1 cellular context compared by ENCODE assay signal in the genomic region with DNA sequence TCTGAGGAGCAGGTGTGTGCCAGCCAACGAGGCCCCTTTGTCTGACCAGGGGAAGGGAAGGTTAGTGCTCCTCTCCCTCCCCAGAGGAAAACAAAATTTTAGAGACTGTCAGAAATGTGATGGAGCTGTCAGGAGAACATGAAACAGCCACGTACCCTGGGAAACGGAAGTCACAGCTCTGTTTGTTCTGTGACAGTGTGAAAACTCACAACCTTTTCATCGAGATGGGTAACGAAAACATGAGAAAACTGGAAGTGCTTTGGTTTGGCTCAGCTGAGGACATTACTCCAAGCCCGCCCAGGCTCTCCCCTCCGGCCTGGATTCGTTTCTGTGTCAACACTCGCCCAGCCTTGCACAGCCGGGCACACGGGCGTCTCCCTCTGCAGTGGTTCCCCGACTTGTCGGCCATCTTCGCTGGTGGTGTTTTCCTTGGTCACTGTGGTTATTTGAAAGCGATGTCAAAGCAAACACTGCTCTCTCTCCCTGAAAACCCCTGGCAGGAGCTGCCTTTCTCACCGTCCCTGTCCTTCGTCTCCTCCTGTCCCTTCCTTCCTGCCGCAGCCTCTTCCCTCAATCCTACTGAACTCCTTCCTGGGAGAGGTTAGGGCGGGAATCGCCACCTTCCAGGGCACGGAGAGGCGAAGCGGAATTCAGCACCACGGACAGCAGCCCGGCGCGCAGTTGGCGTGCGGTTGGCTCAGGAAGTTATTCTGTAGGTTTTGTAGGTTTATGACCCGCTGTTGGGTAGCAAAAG.
TF ChIP-seq lines count a peak whose summit lies in the region.

No MANE protein-coding gene starts in this region.

TF ChIP-seq in HepG2, 621 proteins besides CTCF, POLR2A, EP300 and RAD21 (continued from another document and continues in another):
- TF ChIP-seq, protein P1, sequence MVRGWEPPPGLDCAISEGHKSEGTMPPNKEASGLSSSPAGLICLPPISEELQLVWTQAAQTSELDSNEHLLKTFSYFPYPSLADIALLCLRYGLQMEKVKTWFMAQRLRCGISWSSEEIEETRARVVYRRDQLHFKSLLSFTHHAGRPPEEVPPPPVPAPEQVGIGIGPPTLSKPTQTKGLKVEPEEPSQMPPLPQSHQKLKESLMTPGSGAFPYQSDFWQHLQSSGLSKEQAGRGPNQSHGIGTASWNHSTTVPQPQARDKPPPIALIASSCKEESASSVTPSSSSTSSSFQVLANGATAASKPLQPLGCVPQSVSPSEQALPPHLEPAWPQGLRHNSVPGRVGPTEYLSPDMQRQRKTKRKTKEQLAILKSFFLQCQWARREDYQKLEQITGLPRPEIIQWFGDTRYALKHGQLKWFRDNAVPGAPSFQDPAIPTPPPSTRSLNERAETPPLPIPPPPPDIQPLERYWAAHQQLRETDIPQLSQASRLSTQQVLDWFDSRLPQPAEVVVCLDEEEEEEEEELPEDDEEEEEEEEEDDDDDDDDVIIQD (CRISPR knock-in tag; IDR thresholded peaks at IDR 0.05; ENCODE audit: low read depth), result peak; percentile 51; the same call in 1 of the 2 replicates
- TF ChIP-seq, protein P2, sequence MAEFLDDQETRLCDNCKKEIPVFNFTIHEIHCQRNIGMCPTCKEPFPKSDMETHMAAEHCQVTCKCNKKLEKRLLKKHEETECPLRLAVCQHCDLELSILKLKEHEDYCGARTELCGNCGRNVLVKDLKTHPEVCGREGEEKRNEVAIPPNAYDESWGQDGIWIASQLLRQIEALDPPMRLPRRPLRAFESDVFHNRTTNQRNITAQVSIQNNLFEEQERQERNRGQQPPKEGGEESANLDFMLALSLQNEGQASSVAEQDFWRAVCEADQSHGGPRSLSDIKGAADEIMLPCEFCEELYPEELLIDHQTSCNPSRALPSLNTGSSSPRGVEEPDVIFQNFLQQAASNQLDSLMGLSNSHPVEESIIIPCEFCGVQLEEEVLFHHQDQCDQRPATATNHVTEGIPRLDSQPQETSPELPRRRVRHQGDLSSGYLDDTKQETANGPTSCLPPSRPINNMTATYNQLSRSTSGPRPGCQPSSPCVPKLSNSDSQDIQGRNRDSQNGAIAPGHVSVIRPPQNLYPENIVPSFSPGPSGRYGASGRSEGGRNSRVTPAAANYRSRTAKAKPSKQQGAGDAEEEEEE (CRISPR knock-in tag; IDR thresholded peaks at IDR 0.05; ENCODE audit: borderline replicate concordance), result no peak
- no peak for TF ChIP-seq POLR2AphosphoS5 (IDR thresholded peaks at IDR 0.05; ENCODE audit: low read depth, low read length)
- peak; percentile 77; the same call in 1 of the 2 replicates for TF ChIP-seq NRL (CRISPR knock-in tag; IDR thresholded peaks at IDR 0.05; ENCODE audit: borderline replicate concordance)
- TF ChIP-seq, protein P3, sequence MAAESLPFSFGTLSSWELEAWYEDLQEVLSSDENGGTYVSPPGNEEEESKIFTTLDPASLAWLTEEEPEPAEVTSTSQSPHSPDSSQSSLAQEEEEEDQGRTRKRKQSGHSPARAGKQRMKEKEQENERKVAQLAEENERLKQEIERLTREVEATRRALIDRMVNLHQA (CRISPR knock-in tag; IDR thresholded peaks at IDR 0.05), result no peak
- TF ChIP-seq FOXJ3 (CRISPR knock-in tag; IDR thresholded peaks at IDR 0.05; ENCODE audit: borderline replicate concordance), result no peak
- TF ChIP-seq, protein P4, sequence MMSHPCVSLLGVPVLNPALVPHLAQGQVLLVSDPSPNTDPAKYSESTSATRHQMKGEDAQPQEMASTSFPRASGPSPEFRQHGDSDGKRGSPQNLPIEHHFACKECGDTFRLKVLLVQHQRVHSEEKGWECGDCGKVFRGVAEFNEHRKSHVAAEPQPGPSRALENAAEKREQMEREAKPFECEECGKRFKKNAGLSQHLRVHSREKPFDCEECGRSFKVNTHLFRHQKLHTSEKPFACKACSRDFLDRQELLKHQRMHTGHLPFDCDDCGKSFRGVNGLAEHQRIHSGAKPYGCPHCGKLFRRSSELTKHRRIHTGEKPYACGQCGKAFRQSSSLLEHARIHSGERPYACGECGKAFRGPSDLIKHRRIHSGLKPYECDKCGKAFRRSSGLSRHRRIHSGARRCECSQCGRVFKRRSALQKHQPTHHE (CRISPR knock-in tag; IDR thresholded peaks at IDR 0.05; ENCODE audit: borderline replicate concordance), result no peak
- no peak for TF ChIP-seq ZNF577 (CRISPR knock-in tag; IDR thresholded peaks at IDR 0.05; ENCODE audit: borderline replicate concordance, low read depth)
- TF ChIP-seq ZFP62 (CRISPR knock-in tag; IDR thresholded peaks at IDR 0.05), result no peak
- TF ChIP-seq ZSCAN30 (CRISPR knock-in tag; IDR thresholded peaks at IDR 0.05), result 0 out of 2 replicates have a peak, but pooled peaks have one; percentile 56
- TF ChIP-seq, protein P5, sequence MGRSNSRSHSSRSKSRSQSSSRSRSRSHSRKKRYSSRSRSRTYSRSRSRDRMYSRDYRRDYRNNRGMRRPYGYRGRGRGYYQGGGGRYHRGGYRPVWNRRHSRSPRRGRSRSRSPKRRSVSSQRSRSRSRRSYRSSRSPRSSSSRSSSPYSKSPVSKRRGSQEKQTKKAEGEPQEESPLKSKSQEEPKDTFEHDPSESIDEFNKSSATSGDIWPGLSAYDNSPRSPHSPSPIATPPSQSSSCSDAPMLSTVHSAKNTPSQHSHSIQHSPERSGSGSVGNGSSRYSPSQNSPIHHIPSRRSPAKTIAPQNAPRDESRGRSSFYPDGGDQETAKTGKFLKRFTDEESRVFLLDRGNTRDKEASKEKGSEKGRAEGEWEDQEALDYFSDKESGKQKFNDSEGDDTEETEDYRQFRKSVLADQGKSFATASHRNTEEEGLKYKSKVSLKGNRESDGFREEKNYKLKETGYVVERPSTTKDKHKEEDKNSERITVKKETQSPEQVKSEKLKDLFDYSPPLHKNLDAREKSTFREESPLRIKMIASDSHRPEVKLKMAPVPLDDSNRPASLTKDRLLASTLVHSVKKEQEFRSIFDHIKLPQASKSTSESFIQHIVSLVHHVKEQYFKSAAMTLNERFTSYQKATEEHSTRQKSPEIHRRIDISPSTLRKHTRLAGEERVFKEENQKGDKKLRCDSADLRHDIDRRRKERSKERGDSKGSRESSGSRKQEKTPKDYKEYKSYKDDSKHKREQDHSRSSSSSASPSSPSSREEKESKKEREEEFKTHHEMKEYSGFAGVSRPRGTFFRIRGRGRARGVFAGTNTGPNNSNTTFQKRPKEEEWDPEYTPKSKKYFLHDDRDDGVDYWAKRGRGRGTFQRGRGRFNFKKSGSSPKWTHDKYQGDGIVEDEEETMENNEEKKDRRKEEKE (IDR thresholded peaks at IDR 0.05), result no peak
- TF ChIP-seq HDAC6 (IDR thresholded peaks at IDR 0.05; ENCODE audit: low read depth, low read length), result no peak
- TF ChIP-seq ZNF12 (CRISPR knock-in tag; IDR thresholded peaks at IDR 0.05), result peak; percentile 86; the same call in 1 of the 2 replicates
- peak; percentile 94; the same call in 1 of the 2 replicates for TF ChIP-seq MYNN (CRISPR knock-in tag; IDR thresholded peaks at IDR 0.05; ENCODE audit: low read depth)
- TF ChIP-seq ZNF775 (CRISPR knock-in tag; IDR thresholded peaks at IDR 0.05; ENCODE audit: borderline replicate concordance), result no peak
- TF ChIP-seq, protein P6, sequence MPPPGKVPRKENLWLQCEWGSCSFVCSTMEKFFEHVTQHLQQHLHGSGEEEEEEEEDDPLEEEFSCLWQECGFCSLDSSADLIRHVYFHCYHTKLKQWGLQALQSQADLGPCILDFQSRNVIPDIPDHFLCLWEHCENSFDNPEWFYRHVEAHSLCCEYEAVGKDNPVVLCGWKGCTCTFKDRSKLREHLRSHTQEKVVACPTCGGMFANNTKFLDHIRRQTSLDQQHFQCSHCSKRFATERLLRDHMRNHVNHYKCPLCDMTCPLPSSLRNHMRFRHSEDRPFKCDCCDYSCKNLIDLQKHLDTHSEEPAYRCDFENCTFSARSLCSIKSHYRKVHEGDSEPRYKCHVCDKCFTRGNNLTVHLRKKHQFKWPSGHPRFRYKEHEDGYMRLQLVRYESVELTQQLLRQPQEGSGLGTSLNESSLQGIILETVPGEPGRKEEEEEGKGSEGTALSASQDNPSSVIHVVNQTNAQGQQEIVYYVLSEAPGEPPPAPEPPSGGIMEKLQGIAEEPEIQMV (CRISPR knock-in tag; IDR thresholded peaks at IDR 0.05; ENCODE audit: low read depth), result no peak; the same call in 1 of the 2 replicates
- TF ChIP-seq KMT2B (CRISPR knock-in tag; IDR thresholded peaks at IDR 0.05), result peak; percentile 78
- TF ChIP-seq FOXK2 (IDR thresholded peaks at IDR 0.05), result no peak
- peak; percentile 94; the same call in 1 of the 2 replicates for TF ChIP-seq ZNF124 (CRISPR knock-in tag; IDR thresholded peaks at IDR 0.05)
- TF ChIP-seq CHCHD3 (CRISPR knock-in tag; IDR thresholded peaks at IDR 0.05), result no peak
- TF ChIP-seq ZNF260 (CRISPR knock-in tag; IDR thresholded peaks at IDR 0.05; ENCODE audit: borderline replicate concordance, low read depth), result no peak
- TF ChIP-seq, protein P7, sequence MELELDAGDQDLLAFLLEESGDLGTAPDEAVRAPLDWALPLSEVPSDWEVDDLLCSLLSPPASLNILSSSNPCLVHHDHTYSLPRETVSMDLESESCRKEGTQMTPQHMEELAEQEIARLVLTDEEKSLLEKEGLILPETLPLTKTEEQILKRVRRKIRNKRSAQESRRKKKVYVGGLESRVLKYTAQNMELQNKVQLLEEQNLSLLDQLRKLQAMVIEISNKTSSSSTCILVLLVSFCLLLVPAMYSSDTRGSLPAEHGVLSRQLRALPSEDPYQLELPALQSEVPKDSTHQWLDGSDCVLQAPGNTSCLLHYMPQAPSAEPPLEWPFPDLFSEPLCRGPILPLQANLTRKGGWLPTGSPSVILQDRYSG (CRISPR knock-in tag; IDR thresholded peaks at IDR 0.05), result 0 out of 2 replicates have a peak, but pooled peaks have one; percentile 60
- TF ChIP-seq ARNTL (CRISPR knock-in tag; IDR thresholded peaks at IDR 0.05), result 0 out of 2 replicates have a peak, but pooled peaks have one; percentile 55
- TF ChIP-seq, protein P8, sequence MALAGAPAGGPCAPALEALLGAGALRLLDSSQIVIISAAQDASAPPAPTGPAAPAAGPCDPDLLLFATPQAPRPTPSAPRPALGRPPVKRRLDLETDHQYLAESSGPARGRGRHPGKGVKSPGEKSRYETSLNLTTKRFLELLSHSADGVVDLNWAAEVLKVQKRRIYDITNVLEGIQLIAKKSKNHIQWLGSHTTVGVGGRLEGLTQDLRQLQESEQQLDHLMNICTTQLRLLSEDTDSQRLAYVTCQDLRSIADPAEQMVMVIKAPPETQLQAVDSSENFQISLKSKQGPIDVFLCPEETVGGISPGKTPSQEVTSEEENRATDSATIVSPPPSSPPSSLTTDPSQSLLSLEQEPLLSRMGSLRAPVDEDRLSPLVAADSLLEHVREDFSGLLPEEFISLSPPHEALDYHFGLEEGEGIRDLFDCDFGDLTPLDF (CRISPR knock-in tag; IDR thresholded peaks at IDR 0.05), result peak; percentile 74; the same call in 1 of the 2 replicates
- TF ChIP-seq, protein P9, sequence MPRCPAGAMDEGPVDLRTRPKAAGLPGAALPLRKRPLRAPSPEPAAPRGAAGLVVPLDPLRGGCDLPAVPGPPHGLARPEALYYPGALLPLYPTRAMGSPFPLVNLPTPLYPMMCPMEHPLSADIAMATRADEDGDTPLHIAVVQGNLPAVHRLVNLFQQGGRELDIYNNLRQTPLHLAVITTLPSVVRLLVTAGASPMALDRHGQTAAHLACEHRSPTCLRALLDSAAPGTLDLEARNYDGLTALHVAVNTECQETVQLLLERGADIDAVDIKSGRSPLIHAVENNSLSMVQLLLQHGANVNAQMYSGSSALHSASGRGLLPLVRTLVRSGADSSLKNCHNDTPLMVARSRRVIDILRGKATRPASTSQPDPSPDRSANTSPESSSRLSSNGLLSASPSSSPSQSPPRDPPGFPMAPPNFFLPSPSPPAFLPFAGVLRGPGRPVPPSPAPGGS (CRISPR knock-in tag; IDR thresholded peaks at IDR 0.05), result no peak
- TF ChIP-seq, protein P10, sequence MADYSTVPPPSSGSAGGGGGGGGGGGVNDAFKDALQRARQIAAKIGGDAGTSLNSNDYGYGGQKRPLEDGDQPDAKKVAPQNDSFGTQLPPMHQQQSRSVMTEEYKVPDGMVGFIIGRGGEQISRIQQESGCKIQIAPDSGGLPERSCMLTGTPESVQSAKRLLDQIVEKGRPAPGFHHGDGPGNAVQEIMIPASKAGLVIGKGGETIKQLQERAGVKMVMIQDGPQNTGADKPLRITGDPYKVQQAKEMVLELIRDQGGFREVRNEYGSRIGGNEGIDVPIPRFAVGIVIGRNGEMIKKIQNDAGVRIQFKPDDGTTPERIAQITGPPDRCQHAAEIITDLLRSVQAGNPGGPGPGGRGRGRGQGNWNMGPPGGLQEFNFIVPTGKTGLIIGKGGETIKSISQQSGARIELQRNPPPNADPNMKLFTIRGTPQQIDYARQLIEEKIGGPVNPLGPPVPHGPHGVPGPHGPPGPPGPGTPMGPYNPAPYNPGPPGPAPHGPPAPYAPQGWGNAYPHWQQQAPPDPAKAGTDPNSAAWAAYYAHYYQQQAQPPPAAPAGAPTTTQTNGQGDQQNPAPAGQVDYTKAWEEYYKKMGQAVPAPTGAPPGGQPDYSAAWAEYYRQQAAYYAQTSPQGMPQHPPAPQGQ (CRISPR knock-in tag; IDR thresholded peaks at IDR 0.05; ENCODE audit: borderline replicate concordance), result no peak
- TF ChIP-seq ZFP90 (CRISPR knock-in tag; IDR thresholded peaks at IDR 0.05; ENCODE audit: borderline replicate concordance), result no peak
- peak; percentile 94 for TF ChIP-seq ISX (CRISPR knock-in tag; conservative IDR thresholded peaks at IDR 0.05)
- TF ChIP-seq, protein P11, sequence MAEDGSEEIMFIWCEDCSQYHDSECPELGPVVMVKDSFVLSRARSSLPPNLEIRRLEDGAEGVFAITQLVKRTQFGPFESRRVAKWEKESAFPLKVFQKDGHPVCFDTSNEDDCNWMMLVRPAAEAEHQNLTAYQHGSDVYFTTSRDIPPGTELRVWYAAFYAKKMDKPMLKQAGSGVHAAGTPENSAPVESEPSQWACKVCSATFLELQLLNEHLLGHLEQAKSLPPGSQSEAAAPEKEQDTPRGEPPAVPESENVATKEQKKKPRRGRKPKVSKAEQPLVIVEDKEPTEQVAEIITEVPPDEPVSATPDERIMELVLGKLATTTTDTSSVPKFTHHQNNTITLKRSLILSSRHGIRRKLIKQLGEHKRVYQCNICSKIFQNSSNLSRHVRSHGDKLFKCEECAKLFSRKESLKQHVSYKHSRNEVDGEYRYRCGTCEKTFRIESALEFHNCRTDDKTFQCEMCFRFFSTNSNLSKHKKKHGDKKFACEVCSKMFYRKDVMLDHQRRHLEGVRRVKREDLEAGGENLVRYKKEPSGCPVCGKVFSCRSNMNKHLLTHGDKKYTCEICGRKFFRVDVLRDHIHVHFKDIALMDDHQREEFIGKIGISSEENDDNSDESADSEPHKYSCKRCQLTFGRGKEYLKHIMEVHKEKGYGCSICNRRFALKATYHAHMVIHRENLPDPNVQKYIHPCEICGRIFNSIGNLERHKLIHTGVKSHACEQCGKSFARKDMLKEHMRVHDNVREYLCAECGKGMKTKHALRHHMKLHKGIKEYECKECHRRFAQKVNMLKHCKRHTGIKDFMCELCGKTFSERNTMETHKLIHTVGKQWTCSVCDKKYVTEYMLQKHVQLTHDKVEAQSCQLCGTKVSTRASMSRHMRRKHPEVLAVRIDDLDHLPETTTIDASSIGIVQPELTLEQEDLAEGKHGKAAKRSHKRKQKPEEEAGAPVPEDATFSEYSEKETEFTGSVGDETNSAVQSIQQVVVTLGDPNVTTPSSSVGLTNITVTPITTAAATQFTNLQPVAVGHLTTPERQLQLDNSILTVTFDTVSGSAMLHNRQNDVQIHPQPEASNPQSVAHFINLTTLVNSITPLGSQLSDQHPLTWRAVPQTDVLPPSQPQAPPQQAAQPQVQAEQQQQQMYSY (CRISPR knock-in tag; IDR thresholded peaks at IDR 0.05), result peak; percentile 69; the same call in 1 of the 2 replicates
